Comparison of ENCODE assay signal across 29 cellular contexts in the genomic region with DNA sequence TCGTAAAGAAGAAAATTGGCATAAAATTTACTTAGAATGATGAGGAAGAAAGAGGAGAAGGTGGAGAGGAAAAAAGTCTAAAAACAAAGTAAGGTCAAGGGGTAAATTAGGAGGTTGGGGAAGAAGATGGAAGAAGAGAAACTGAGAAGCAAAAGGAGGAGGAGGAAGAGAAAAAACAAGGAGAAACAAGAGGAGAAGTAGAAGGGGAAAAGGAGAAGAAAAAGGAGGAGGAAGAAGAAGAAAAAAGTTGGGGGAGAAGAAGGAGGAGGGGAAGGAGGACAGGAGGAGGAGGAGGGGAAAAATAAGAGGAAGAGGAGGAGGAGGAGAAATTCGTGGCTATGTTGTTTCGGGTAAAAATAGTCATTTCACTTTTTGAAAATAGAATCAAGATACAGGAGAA. TPM values are rescaled to one million over a fixed set of nuclear protein-coding genes. Genes with fewer than 3 reads are reported as not detected.
DNase-seq lines count a peak whose midpoint lies in the region; ATAC-seq, FAIRE-seq and TF ChIP-seq lines count a peak whose summit lies in the region.
"Had no signal": no experiment of that assay in that cellular context is flagged by ENCODE, and none has a peak within 500 bp of the region (broad histone marks: within the 10 kb centered on the region; RNA-seq: fewer than 3 reads in every experiment).

No MANE protein-coding gene starts in this region.

- H3K4me3 Mint-ChIP-seq in activated CD8-positive, alpha-beta T cell treated with anti-CD3 and anti-CD28 coated beads, Interleukin-2, amount 10 ng/mL, durations not matched to agents 7 days and 5 days = no peak overlapping the region
- no peak overlapping the region for H3K4me3 Mint-ChIP-seq in activated CD8-positive, alpha-beta T cell treated with anti-CD3 and anti-CD28 coated beads for 36 hours
- peak overlapping the region in 1 of 4 donors; percentile 46 for H3K4me3 Mint-ChIP-seq in CD4-positive, CD25-positive, alpha-beta regulatory T cell

- no peaks in the 10 kb centered on the region for H3K9me1 ChIP-seq in K562 (ENCODE audit: control insufficient read depth, insufficient read depth, low read length)

- no peaks in the 10 kb centered on the region for H4K20me1 ChIP-seq in OCI-LY3 (ENCODE audit: insufficient read depth, low read length)
- no peaks in the 10 kb centered on the region for H4K20me1 ChIP-seq in K562 (replicated peaks; ENCODE audit: control insufficient read depth, insufficient read depth, low read length)
- H4K20me1 ChIP-seq: BLaER1 treated with 17β-estradiol and CSF1 and Interleukin-3, amounts not matched to agents 10 nM and 100 nM had no signal

- peak overlapping the region; percentile 20; the same call in 1 of the 2 replicates for H3K9ac ChIP-seq in OCI-LY3 (ENCODE audit: low read length)
- no peak overlapping the region for H3K9ac ChIP-seq in K562 (ENCODE audit: insufficient read depth in 1 of 2, low read depth in 2 of 2, low read length in 2 of 2)

- no peak for ATAC-seq in activated CD8-positive, alpha-beta T cell treated with anti-CD3 and anti-CD28 coated beads, Interleukin-2, amount 10 ng/mL, durations not matched to agents 7 days and 5 days
- ATAC-seq in activated CD8-positive, alpha-beta T cell treated with anti-CD3 and anti-CD28 coated beads for 36 hours = no peak
- no peak for ATAC-seq in CD4-positive, CD25-positive, alpha-beta regulatory T cell (ENCODE audit: low read depth in 2 of 2)
- no peak for ATAC-seq in K562
- ATAC-seq: A549, Panc1 had no signal

- H3K9me3 ChIP-seq in CD4-positive, CD25-positive, alpha-beta regulatory T cell (ENCODE audit: control insufficient read depth in 2 of 2, low read length in 2 of 2) = no peaks in the 10 kb centered on the region
- H3K9me3 ChIP-seq in OCI-LY3 (ENCODE audit: insufficient read depth, low read length) = 0 out of 2 replicates have a peak, but pooled peaks cover 4% of the 10 kb centered on the region
- no peaks in the 10 kb centered on the region for H3K9me3 ChIP-seq in K562 (replicated peaks; ENCODE audit: control insufficient read depth, insufficient read depth, low read depth, low read length)
- H3K9me3 ChIP-seq: A549 had no signal

- no peak for TF ChIP-seq POLR2A in K562 (conservative IDR thresholded peaks at IDR 0.05)

- H3K36me3 Mint-ChIP-seq in activated CD8-positive, alpha-beta T cell treated with anti-CD3 and anti-CD28 coated beads, Interleukin-2, amount 10 ng/mL, durations not matched to agents 7 days and 5 days (ENCODE audit: low read depth) = peaks cover 7% of the 10 kb centered on the region
- H3K36me3 Mint-ChIP-seq in activated CD8-positive, alpha-beta T cell treated with anti-CD3 and anti-CD28 coated beads for 36 hours (ENCODE audit: low read depth) = no peaks in the 10 kb centered on the region
- H3K36me3 Mint-ChIP-seq in CD4-positive, CD25-positive, alpha-beta regulatory T cell = no peaks in the 10 kb centered on the region

- H3K36me3 ChIP-seq in CD4-positive, CD25-positive, alpha-beta regulatory T cell (ENCODE audit: control insufficient read depth, insufficient read depth, low read length) = no peaks in the 10 kb centered on the region
- H3K36me3 ChIP-seq in OCI-LY3 (replicated peaks; ENCODE audit: low read depth, low read length) = peaks cover 2% of the 10 kb centered on the region
- no peaks in the 10 kb centered on the region for H3K36me3 ChIP-seq in K562 (ENCODE audit: control insufficient read depth, insufficient read depth, low read length)
- H3K36me3 ChIP-seq: BLaER1 treated with 17β-estradiol and CSF1 and Interleukin-3, amounts not matched to agents 10 nM and 100 nM had no signal

- intact Hi-C loops in activated CD8-positive, alpha-beta T cell treated with anti-CD3 and anti-CD28 coated beads for 36 hours (cut with micrococcal nuclease) = no loop called here
- intact Hi-C loops in K562 (cut with micrococcal nuclease) = no loop called here

- no peak for FAIRE-seq in K562 (lab: Jason Lieb, UNC)
- FAIRE-seq: A549, GM19239, H54 had no signal

- DNase-seq in activated CD8-positive, alpha-beta T cell treated with anti-CD3 and anti-CD28 coated beads, Interleukin-2, amount 10 ng/mL, durations not matched to agents 7 days and 5 days = no peak
- DNase-seq in activated CD8-positive, alpha-beta T cell treated with anti-CD3 and anti-CD28 coated beads for 36 hours = no peak
- no peak for DNase-seq in CD4-positive, CD25-positive, alpha-beta regulatory T cell
- DNase-seq in K562 (ENCODE audit: extremely low read depth in 1 of 4, low spot score in 3 of 4) (no peak), NCI-H2227 treated with DMSO at 0.1 percent for 48 hours (lab: John Stamatoyannopoulos, UW) (no peak)
- no peak for DNase-seq in activated CD8-positive, alpha-beta memory T cell treated with anti-CD3 and anti-CD28 coated beads for 24 hours
- DNase-seq: AML-193; DMS 273 treated with DMSO at 0.1 percent for 48 hours; DMS79; Karpas-422; NCI-H1105 treated with DMSO at 0.1 percent for 48 hours; NCI-H146; NCI-H1930; NCI-H2107; NCI-H446; NCI-H524 treated with DMSO at 0.1 percent for 48 hours; NCI-H774; NK-92 treated with Interleukin-12 subunit alpha and Interleukin-12 subunit beta, amount 100 ng/mL, for 24 hours; SHP77 had no signal

- no TSS peak for BruUV-seq in K562 (replicated peaks; lab: Mats Ljungman, UMichigan)

- 30% methylated on average over 3 of the region's 3 CpGs for WGBS in K562 (ENCODE audit: insufficient coverage, low coverage, missing lambda C conversion rate)

- H3K9me3 Mint-ChIP-seq in activated CD8-positive, alpha-beta T cell treated with anti-CD3 and anti-CD28 coated beads, Interleukin-2, amount 10 ng/mL, durations not matched to agents 7 days and 5 days (ENCODE audit: insufficient read depth) = peaks cover 7% of the 10 kb centered on the region
- H3K9me3 Mint-ChIP-seq in activated CD8-positive, alpha-beta T cell treated with anti-CD3 and anti-CD28 coated beads for 36 hours = peaks cover 4% of the 10 kb centered on the region
- H3K9me3 Mint-ChIP-seq in CD4-positive, CD25-positive, alpha-beta regulatory T cell = peaks cover 0 to 3% (median 0%) of the 10 kb centered on the region in 7 donors
- H3K9me3 Mint-ChIP-seq: CD8-positive, alpha-beta memory T cell had no signal

- no peak for TF ChIP-seq RAD21 in K562 (CRISPR knock-in tag; conservative IDR thresholded peaks at IDR 0.05 in 1 of 2, IDR thresholded peaks at IDR 0.05 in 1 of 2)

- no peaks in the 10 kb centered on the region for H3K27me3 Mint-ChIP-seq in activated CD8-positive, alpha-beta T cell treated with anti-CD3 and anti-CD28 coated beads, Interleukin-2, amount 10 ng/mL, durations not matched to agents 7 days and 5 days (ENCODE audit: low read depth)
- H3K27me3 Mint-ChIP-seq in activated CD8-positive, alpha-beta T cell treated with anti-CD3 and anti-CD28 coated beads for 36 hours = no peaks in the 10 kb centered on the region
- peaks cover 6% of the 10 kb centered on the region for H3K27me3 Mint-ChIP-seq in CD4-positive, CD25-positive, alpha-beta regulatory T cell
- H3K27me3 Mint-ChIP-seq: CD8-positive, alpha-beta memory T cell had no signal

- no peak overlapping the region for H3K4me3 ChIP-seq in CD4-positive, CD25-positive, alpha-beta regulatory T cell (ENCODE audit: low read depth, low read length)
- H3K4me3 ChIP-seq in OCI-LY3 (ENCODE audit: low read length) (no peak overlapping the region), K562 (no peak overlapping the region)
- H3K4me3 ChIP-seq: A549; BLaER1 treated with 17β-estradiol and CSF1 and Interleukin-3, amounts not matched to agents 10 nM and 100 nM had no signal

- POLR2A ChIA-PET in activated CD8-positive, alpha-beta T cell treated with anti-CD3 and anti-CD28 coated beads, Interleukin-2, amount 10 ng/mL, durations not matched to agents 7 days and 5 days (lab: Charles Lee) = no interaction called here
- POLR2A ChIA-PET in activated CD8-positive, alpha-beta T cell treated with anti-CD3 and anti-CD28 coated beads for 36 hours (lab: Charles Lee) = interaction anchor here (1.1 kb wide), 1 partner anchor 12 kb away, joined by 4 read pairs; no protein-coding TSS in a partner anchor
- POLR2A ChIA-PET in K562 (lab: Yijun Ruan, JAX) = no interaction called here

- H3K27me3 ChIP-seq in CD4-positive, CD25-positive, alpha-beta regulatory T cell (ENCODE audit: control insufficient read depth, insufficient read depth, low read length) = no peaks in the 10 kb centered on the region
- H3K27me3 ChIP-seq in OCI-LY3 (ENCODE audit: low read depth, low read length) (no peaks in the 10 kb centered on the region), K562 (ENCODE audit: control insufficient read depth in 2 of 2, insufficient read depth in 2 of 2, low read length in 2 of 2) (no peaks in the 10 kb centered on the region)
- H3K27me3 ChIP-seq: BLaER1 treated with 17β-estradiol and CSF1 and Interleukin-3, amounts not matched to agents 10 nM and 100 nM had no signal

- in situ Hi-C loops in K562 (cut with MboI) = no loop called here

- CTCF ChIA-PET in activated CD8-positive, alpha-beta T cell treated with anti-CD3 and anti-CD28 coated beads, Interleukin-2, amount 10 ng/mL, durations not matched to agents 7 days and 5 days (lab: Charles Lee) = interaction anchor here (0.9 to 1.6 kb wide), 3 partner anchors 13 to 206 kb away, joined by 3 to 4 read pairs (median 4); no protein-coding TSS in a partner anchor
- CTCF ChIA-PET in activated CD8-positive, alpha-beta T cell treated with anti-CD3 and anti-CD28 coated beads for 36 hours (lab: Charles Lee) = interaction anchor here (0.7 to 3.0 kb wide), 6 partner anchors 8 to 184 kb away, joined by 3 to 23 read pairs (median 3); no protein-coding TSS in a partner anchor
- CTCF ChIA-PET in K562 (lab: Yijun Ruan, JAX; ENCODE audit: low intra/inter-chr PET ratio) = no interaction called here

- H3K27ac ChIP-seq in CD4-positive, CD25-positive, alpha-beta regulatory T cell (ENCODE audit: insufficient read depth, low read length, poor library complexity, severe bottlenecking) = no peak overlapping the region
- H3K27ac ChIP-seq in OCI-LY3 (ENCODE audit: low read length) (peak overlapping the region; percentile 58), K562 (ENCODE audit: extremely low read depth, low read depth, low read length) (no peak overlapping the region)
- H3K27ac ChIP-seq: A549, RWPE1 had no signal

- no peak for TF ChIP-seq CTCF in activated CD8-positive, alpha-beta T cell treated with anti-CD3 and anti-CD28 coated beads for 36 hours (IDR thresholded peaks at IDR 0.05)
- TF ChIP-seq CTCF in OCI-LY3 (IDR thresholded peaks at IDR 0.05; ENCODE audit: low read depth, low read length) (no peak), K562 (IDR thresholded peaks at IDR 0.05 in 2 of 3, conservative IDR thresholded peaks at IDR 0.05 in 1 of 3; ENCODE audit: insufficient read depth in 2 of 3, low read depth in 1 of 3, low read length in 3 of 3) (no peak)

- H3K79me2 ChIP-seq in OCI-LY3 (ENCODE audit: low read length) (no peaks in the 10 kb centered on the region), K562 (ENCODE audit: control insufficient read depth, insufficient read depth, low read length) (no peaks in the 10 kb centered on the region)

- no peak for TF ChIP-seq EP300 in K562 (IDR thresholded peaks at IDR 0.05; ENCODE audit: low read length)

- H3K4me1 ChIP-seq in CD4-positive, CD25-positive, alpha-beta regulatory T cell (ENCODE audit: control insufficient read depth, insufficient read depth, low read length, poor library complexity, severe bottlenecking) = peaks cover 8% of the 10 kb centered on the region
- H3K4me1 ChIP-seq in OCI-LY3 (ENCODE audit: low read length) (peaks cover 57% of the 10 kb centered on the region), K562 (replicated peaks in 1 of 2; ENCODE audit: control insufficient read depth in 2 of 2, insufficient read depth in 2 of 2, low read length in 2 of 2) (no peaks in the 10 kb centered on the region)
- H3K4me1 ChIP-seq: A549 had no signal

- H3K4me2 ChIP-seq in OCI-LY3 (ENCODE audit: low read length) = peak overlapping the region; percentile 22
- H3K4me2 ChIP-seq in K562 (ENCODE audit: insufficient read depth, low read length) = no peak overlapping the region
- H3K4me2 ChIP-seq: A549 had no signal

- H3K4me1 Mint-ChIP-seq in activated CD8-positive, alpha-beta T cell treated with anti-CD3 and anti-CD28 coated beads, Interleukin-2, amount 10 ng/mL, durations not matched to agents 7 days and 5 days (ENCODE audit: low read depth) = peaks cover 26% of the 10 kb centered on the region
- peaks cover 34% of the 10 kb centered on the region for H3K4me1 Mint-ChIP-seq in activated CD8-positive, alpha-beta T cell treated with anti-CD3 and anti-CD28 coated beads for 36 hours (ENCODE audit: low read depth)
- peaks cover 19 to 58% (median 34%) of the 10 kb centered on the region in 4 donors for H3K4me1 Mint-ChIP-seq in CD4-positive, CD25-positive, alpha-beta regulatory T cell

- no peak overlapping the region for H2AFZ ChIP-seq in OCI-LY3 (ENCODE audit: low read depth, low read length)
- H2AFZ ChIP-seq in K562 (ENCODE audit: low read depth, low read length) = peak overlapping the region; percentile 36

- H3K27ac Mint-ChIP-seq in activated CD8-positive, alpha-beta T cell treated with anti-CD3 and anti-CD28 coated beads, Interleukin-2, amount 10 ng/mL, durations not matched to agents 7 days and 5 days = peak overlapping the region; percentile 37
- no peak overlapping the region for H3K27ac Mint-ChIP-seq in activated CD8-positive, alpha-beta T cell treated with anti-CD3 and anti-CD28 coated beads for 36 hours
- H3K27ac Mint-ChIP-seq in CD4-positive, CD25-positive, alpha-beta regulatory T cell = peak overlapping the region; percentile 2 to 46 (median 35)

RNA-seq across cellular contexts. Expression of a gene that starts 42.4 kb away (rescaled TPM):
- total RNA-seq in activated CD8-positive, alpha-beta T cell treated with anti-CD3 and anti-CD28 coated beads, Interleukin-2, amount 10 ng/mL, durations not matched to agents 7 days and 5 days = 100 to 1,000 TPM; 202 to 210 TPM
- 10 to 100 TPM; 73.3 to 80.9 TPM for total RNA-seq in activated CD8-positive, alpha-beta T cell treated with anti-CD3 and anti-CD28 coated beads for 36 hours
- total RNA-seq in CD4-positive, CD25-positive, alpha-beta regulatory T cell = 661 TPM
- 100 to 1,000 TPM; 572 to 666 (median 631) TPM for polyA plus RNA-seq in CD4-positive, CD25-positive, alpha-beta regulatory T cell
- 33.8 and 58.3 TPM in 2 replicates for total RNA-seq in K562 (2011; cell fraction: chromatin; rRNA removed; ENCODE audit: low replicate concordance)
- 34.2 and 42.5 TPM in 2 replicates for total RNA-seq in K562 (2011; cell fraction: nucleolus; rRNA removed)
- 41.9 and 43.4 TPM in 2 replicates for total RNA-seq in K562 (2011; cell fraction: nucleoplasm; rRNA removed)
- total RNA-seq in K562 (2014; rRNA removed) = 2.9 and 3.5 TPM in 2 replicates
- 2.0 and 2.9 TPM in 2 replicates for total RNA-seq in K562 (2014; rRNA removed; fragmentation: Illumina TruSeq; extraction: Trizol)
- 1.4 and 2.1 TPM in 2 replicates for total RNA-seq in K562 (2015; rRNA removed; fragmentation: Illumina TruSeq; extraction: Trizol)
- 4.6 and 4.9 TPM in 2 replicates for total RNA-seq in K562 (2021)
- polyA plus RNA-seq in K562 (2011; rRNA removed) = 15.4 and 17.3 TPM in 2 replicates
- polyA plus RNA-seq in K562 (2011; cell fraction: cytosol; rRNA removed) = 9.1 and 23.9 TPM in 2 replicates
- polyA plus RNA-seq in K562 (2011; cell fraction: nucleus; rRNA removed) = 18.2 and 38.1 TPM in 2 replicates
- 3.8 and 12.5 TPM in 2 replicates for polyA plus RNA-seq in K562 (2012)
- 4.0 and 4.5 TPM in 2 replicates for polyA plus RNA-seq in K562 (2014; fragmentation: Illumina TruSeq; extraction: Trizol)
- polyA plus RNA-seq in K562 (2014; fragmentation: Nextera tagmentation; extraction: Ambion mirVana) = under 1 TPM; 0.17 to 0.48 TPM
- 2.7 and 3.6 TPM in 2 replicates for polyA plus RNA-seq in K562 (2014; rRNA removed)
- 19.8 and 20.3 TPM in 2 replicates for polyA minus RNA-seq in K562 (2011; rRNA and poly(A)+ RNA removed)
- 7.5 and 11.4 TPM in 2 replicates for polyA minus RNA-seq in K562 (2011; cell fraction: cytosol; rRNA and poly(A)+ RNA removed)
- 24.1 and 28.3 TPM in 2 replicates for polyA minus RNA-seq in K562 (2011; cell fraction: nucleus; rRNA and poly(A)+ RNA removed)
- total RNA-seq: HT-29, SK-MEL-5 had no signal

RNA-seq across cellular contexts. Expression of a gene that starts 48.3 kb away (rescaled TPM):
- under 1 TPM; 0.37 to 0.50 TPM for total RNA-seq in activated CD8-positive, alpha-beta T cell treated with anti-CD3 and anti-CD28 coated beads, Interleukin-2, amount 10 ng/mL, durations not matched to agents 7 days and 5 days
- not detected for total RNA-seq in activated CD8-positive, alpha-beta T cell treated with anti-CD3 and anti-CD28 coated beads for 36 hours
- total RNA-seq in CD4-positive, CD25-positive, alpha-beta regulatory T cell = not detected
- not detected for polyA plus RNA-seq in CD4-positive, CD25-positive, alpha-beta regulatory T cell
- 35.2 and 37.9 TPM in 2 replicates for total RNA-seq in K562 (2011; cell fraction: chromatin; rRNA removed; ENCODE audit: low replicate concordance)
- 17.8 and 21.7 TPM in 2 replicates for total RNA-seq in K562 (2011; cell fraction: nucleolus; rRNA removed)
- 26.9 and 32.4 TPM in 2 replicates for total RNA-seq in K562 (2011; cell fraction: nucleoplasm; rRNA removed)
- total RNA-seq in K562 (2014; rRNA removed) (4.1 and 5.8 TPM in 2 replicates), K562 (2014; rRNA removed; fragmentation: Illumina TruSeq; extraction: Trizol) (4.0 and 6.3 TPM in 2 replicates), K562 (2015; rRNA removed; fragmentation: Illumina TruSeq; extraction: Trizol) (5.0 and 6.1 TPM in 2 replicates), K562 (2021) (6.6 and 7.4 TPM in 2 replicates)
- polyA plus RNA-seq in K562 (2011; rRNA removed) (4.0 and 10.0 TPM in 2 replicates), K562 (2014; fragmentation: Illumina TruSeq; extraction: Trizol) (6.4 and 7.5 TPM in 2 replicates), K562 (2014; fragmentation: Nextera tagmentation; extraction: Ambion mirVana) (1 to 10 TPM; 4.4 to 5.6 TPM), K562 (2014; rRNA removed) (6.2 and 11.5 TPM in 2 replicates)
- 2.2 and 9.8 TPM in 2 replicates for polyA plus RNA-seq in K562 (2011; cell fraction: cytosol; rRNA removed)
- 5.6 and 26.1 TPM in 2 replicates for polyA plus RNA-seq in K562 (2011; cell fraction: nucleus; rRNA removed)
- polyA plus RNA-seq in K562 (2012) = 6.6 and 19.9 TPM in 2 replicates
- polyA minus RNA-seq in K562 (2011; rRNA and poly(A)+ RNA removed) = 3.2 and 7.7 TPM in 2 replicates
- polyA minus RNA-seq in K562 (2011; cell fraction: cytosol; rRNA and poly(A)+ RNA removed) = 6.5 TPM in 1 of 2 replicates, not detected in the other
- polyA minus RNA-seq in K562 (2011; cell fraction: nucleus; rRNA and poly(A)+ RNA removed) = 2.0 and 7.1 TPM in 2 replicates
- total RNA-seq: CD8-positive, alpha-beta memory T cell; SK-MEL-5 had no signal
- polyA plus RNA-seq: A549; CD8-positive, alpha-beta memory T cell had no signal

RNA-seq across cellular contexts. Expression of a gene that starts 58.1 kb away (rescaled TPM):
- total RNA-seq in activated CD8-positive, alpha-beta T cell treated with anti-CD3 and anti-CD28 coated beads, Interleukin-2, amount 10 ng/mL, durations not matched to agents 7 days and 5 days = 1 to 10 TPM; 2.2 to 2.4 TPM
- total RNA-seq in activated CD8-positive, alpha-beta T cell treated with anti-CD3 and anti-CD28 coated beads for 36 hours = under 1 TPM; 0.27 to 0.32 TPM
- total RNA-seq in CD4-positive, CD25-positive, alpha-beta regulatory T cell = 1.2 TPM
- polyA plus RNA-seq in CD4-positive, CD25-positive, alpha-beta regulatory T cell = 1 to 10 TPM in 2 of 4 donors, under 1 TPM in 2; 0.90 to 1.9 (median 1.3) TPM
- not detected in 2 replicates for total RNA-seq in K562 (2011; cell fraction: chromatin; rRNA removed; ENCODE audit: low replicate concordance)
- 0.13 and 0.17 TPM in 2 replicates for total RNA-seq in K562 (2011; cell fraction: nucleolus; rRNA removed)
- 0.31 TPM in 1 of 2 replicates, not detected in the other for total RNA-seq in K562 (2011; cell fraction: nucleoplasm; rRNA removed)
- not detected in 2 replicates for total RNA-seq in K562 (2014; rRNA removed)
- not detected in 2 replicates for total RNA-seq in K562 (2014; rRNA removed; fragmentation: Illumina TruSeq; extraction: Trizol)
- total RNA-seq in K562 (2015; rRNA removed; fragmentation: Illumina TruSeq; extraction: Trizol) = not detected in 2 replicates
- not detected in 2 replicates for total RNA-seq in K562 (2021)
- polyA plus RNA-seq in K562 (2011; rRNA removed) = 0.03 TPM in 1 of 2 replicates, not detected in the other
- polyA plus RNA-seq in K562 (2011; cell fraction: cytosol; rRNA removed) = 0.01 and 0.03 TPM in 2 replicates
- 0.03 and 0.06 TPM in 2 replicates for polyA plus RNA-seq in K562 (2011; cell fraction: nucleus; rRNA removed)
- polyA plus RNA-seq in K562 (2012) = 0.10 TPM in 1 of 2 replicates, not detected in the other
- not detected in 2 replicates for polyA plus RNA-seq in K562 (2014; fragmentation: Illumina TruSeq; extraction: Trizol)
- polyA plus RNA-seq in K562 (2014; fragmentation: Nextera tagmentation; extraction: Ambion mirVana) = under 1 TPM in 1 of 2 experiments, not detected in 1; 0.03 TPM
- polyA plus RNA-seq in K562 (2014; rRNA removed) = not detected in 2 replicates
- not detected in 2 replicates for polyA minus RNA-seq in K562 (2011; rRNA and poly(A)+ RNA removed)
- 0.36 TPM in 1 of 2 replicates, not detected in the other for polyA minus RNA-seq in K562 (2011; cell fraction: cytosol; rRNA and poly(A)+ RNA removed)
- 0.11 and 0.13 TPM in 2 replicates for polyA minus RNA-seq in K562 (2011; cell fraction: nucleus; rRNA and poly(A)+ RNA removed)
- total RNA-seq: HT-29, SK-MEL-5 had no signal
- polyA plus RNA-seq: A549 had no signal
